7 cellular contexts compared by ENCODE assay signal in genomic region chr3:36992806-36993325, GRCh38. TPM values are rescaled to one million over a fixed set of nuclear protein-coding genes. Genes with fewer than 3 reads are reported as not detected.
DNase-seq lines count a peak whose midpoint lies in the region; ATAC-seq and TF ChIP-seq lines count a peak whose summit lies in the region.

Gene EPM2AIP1, minus strand, starts transcription at chr3:36993131. Its CDS starts 54 bp downstream, at chr3:36993077.

- peak within 1 kb of the TSS; percentile 92 to 99 for H3K4me3 ChIP-seq in Panc1 (ENCODE audit: low read depth in 2 of 2, low read length in 2 of 2)
- H3K4me3 ChIP-seq in ectodermal cell (ENCODE audit: insufficient read depth, low read depth, low read length), result peak within 1 kb of the TSS; percentile 96
- H3K4me3 ChIP-seq in vagina, result peak within 1 kb of the TSS; percentile 74 to 83

- in situ Hi-C loops in Panc1 (cut with HindIII; ENCODE audit: low pct_unique_long_range_greater_than_20kb, low sequenced_read_pairs), result no loop called here

- CTCF ChIA-PET in Panc1 (lab: Charles Lee), result interaction anchor here (0.6 kb wide), 1 partner anchor 304 kb away, joined by 12 read pairs; no protein-coding TSS in a partner anchor

- no TSS peak for BruUV-seq in Panc1 (replicated peaks; lab: Mats Ljungman, UMichigan)

- H3K27me3 ChIP-seq in Panc1 (ENCODE audit: control insufficient read depth, insufficient read depth, low read length) (no peaks in the 10 kb centered on the region), ectodermal cell (ENCODE audit: control insufficient read depth, insufficient read depth, low read length, poor library complexity, severe bottlenecking) (no peaks in the 10 kb centered on the region), vagina (no peaks in the 10 kb centered on the region)

- ATAC-seq in GM18511 (IDR thresholded peaks at IDR 0.05; ENCODE audit: unreplicated experiment) (peak; percentile 88), HG02571 (IDR thresholded peaks at IDR 0.05; ENCODE audit: unreplicated experiment) (peak; percentile 87), Panc1 (peak; percentile 96)

- peak; percentile 60 to 91 for TF ChIP-seq POLR2A in vagina (IDR thresholded peaks at IDR 0.05)

- POLR2A ChIA-PET in Panc1 (lab: Charles Lee), result interaction anchor here (0.7 to 0.8 kb wide), 2 partner anchors 140 to 698 kb away, joined by 3 to 6 read pairs; no protein-coding TSS in a partner anchor

- whole genome bisulfite sequencing in ectodermal cell, 2 experiments, result 0% methylated on average over 48 of the region's 48 CpGs

- peaks cover 21% of the 10 kb centered on the region for H3K4me1 ChIP-seq in Panc1 (ENCODE audit: control insufficient read depth, insufficient read depth, low read length)
- peaks cover 26% of the 10 kb centered on the region for H3K4me1 ChIP-seq in ectodermal cell (ENCODE audit: control insufficient read depth, insufficient read depth, low read length)
- H3K4me1 ChIP-seq in vagina, result peaks cover 57% of the 10 kb centered on the region

- no peaks in the 10 kb centered on the region for H3K9me3 ChIP-seq in Panc1 (ENCODE audit: control insufficient read depth, insufficient read depth, low read depth, low read length)
- no peaks in the 10 kb centered on the region for H3K9me3 ChIP-seq in ectodermal cell (ENCODE audit: control insufficient read depth, low read length)
- H3K9me3 ChIP-seq in vagina, result no peaks in the 10 kb centered on the region

- no peak for TF ChIP-seq CTCF in Panc1 (IDR thresholded peaks at IDR 0.05)
- TF ChIP-seq CTCF in vagina (IDR thresholded peaks at IDR 0.05), result peak in 1 of 3 experiments; percentile 30

- H3K36me3 ChIP-seq in Panc1 (ENCODE audit: control insufficient read depth, insufficient read depth, low read length) (peaks cover 29% of the 10 kb centered on the region), ectodermal cell (ENCODE audit: control insufficient read depth, insufficient read depth, low read length) (peaks cover 5% of the 10 kb centered on the region), vagina (peaks cover 0 to 28% of the 10 kb centered on the region in 2 donors)

- DNase-seq in Panc1 (ENCODE audit: low read depth, low spot score) (no peak), mucosa of gallbladder (ENCODE audit: low spot score) (no peak), vagina (ENCODE audit: extremely low spot score in 2 of 2) (peak; percentile 100), SHP77 (lab: John Stamatoyannopoulos, UW) (no peak)

- peak within 1 kb of the TSS; percentile 97 for H3K27ac ChIP-seq in Panc1 (ENCODE audit: low read length)
- H3K27ac ChIP-seq in ectodermal cell (ENCODE audit: insufficient read depth, low read depth, low read length, poor library complexity, severe bottlenecking), result peak within 1 kb of the TSS; percentile 98
- peak within 1 kb of the TSS; percentile 99 for H3K27ac ChIP-seq in vagina

- intact Hi-C loops in Panc1 (cut with micrococcal nuclease; ENCODE audit: unreplicated experiment) (no loop called here), vagina (cut with DNase I) (loop anchor here (2.0 kb wide), 1 partner anchor 220 kb away; no protein-coding TSS in a partner anchor)

RNA-seq across cellular contexts. Expression of gene EPM2AIP1, which starts in this region (rescaled TPM):
- total RNA-seq in Panc1 (2021; ENCODE audit: unreplicated experiment), result 7.3 TPM
- 2.6 TPM for polyA plus RNA-seq in Panc1 (2012; ENCODE audit: insufficient read length)
- 27.4 TPM for polyA plus RNA-seq in ectodermal cell (2013, experiment 1 of 4)
- 26.8 TPM for polyA plus RNA-seq in ectodermal cell (2013, experiment 2 of 4)
- polyA plus RNA-seq in ectodermal cell (2013, experiment 3 of 4), result 21.5 TPM
- polyA plus RNA-seq in ectodermal cell (2013, experiment 4 of 4), result 21.3 TPM
- total RNA-seq in mucosa of gallbladder, result 24.6 TPM
- 10.8 TPM for total RNA-seq in vagina

Comparison
In these comparisons a context has a peak if more than half of its experiments do, and no peak if none do; other contexts are left out.
1. DNase-seq: peak in vagina (2 of 2); none in Panc1 (single experiment), mucosa of gallbladder (single experiment) and SHP77 (0 of 2).
2. Peak in every context shown above with its lines, with median percentiles within 50 percentile points of each other: ATAC-seq, H3K27ac ChIP-seq and H3K4me3 ChIP-seq.